ENCODE assay signal across 10 cellular contexts in genomic region chr2:60353406-60353800, GRCh38.
A peak's percentile ranks its signal among the peaks of the same experiment; 100 is the strongest.
DNase-seq lines count a peak whose midpoint lies in the region; ATAC-seq and TF ChIP-seq lines count a peak whose summit lies in the region.
"Had no signal": no experiment of that assay in that cellular context is flagged by ENCODE, and none has a peak within 500 bp of the region (broad histone marks: within the 10 kb centered on the region; RNA-seq: fewer than 3 reads in every experiment).

No MANE protein-coding gene starts in this region.

- H3K36me3 ChIP-seq in cardiac muscle cell: no peaks in the 10 kb centered on the region
- H3K36me3 ChIP-seq in left ventricle myocardium inferior: no peaks in the 10 kb centered on the region
- no peaks in the 10 kb centered on the region for H3K36me3 ChIP-seq in Peyer's patch
- no peaks in the 10 kb centered on the region for H3K36me3 ChIP-seq in vagina

- DNase-seq in cardiac muscle cell (ENCODE audit: low read depth in 1 of 2, low spot score in 1 of 2): peak in 1 of 2 donors; percentile 45
- DNase-seq in left ventricle myocardium inferior: no peak
- peak in 1 of 3 donors; percentile 37 for DNase-seq in Peyer's patch
- peak; percentile 19 to 27 for DNase-seq in vagina (ENCODE audit: extremely low spot score in 2 of 2)
- DNase-seq in glomerular visceral epithelial cell (ENCODE audit: extremely low spot score): no peak
- DNase-seq in activated T-cell treated with anti-CD3 and anti-CD28 coated beads, Interleukin-2, amount 50 U/mL, for 1 hour: no peak
- DNase-seq in foreskin fibroblast: no peak
- DNase-seq: NCI-H748 treated with DMSO at 0.1 percent for 48 hours had no signal

- H3K27ac ChIP-seq in cardiac muscle cell: peak overlapping the region; percentile 65
- H3K27ac ChIP-seq in left ventricle myocardium inferior (replicated peaks): no peak overlapping the region
- peak overlapping the region in 3 of 4 donors; percentile 39 to 84 (median 80) for H3K27ac ChIP-seq in Peyer's patch
- H3K27ac ChIP-seq in vagina: no peak overlapping the region

- peak; percentile 11 for ATAC-seq in HG02852 (IDR thresholded peaks at IDR 0.05; ENCODE audit: unreplicated experiment)
- ATAC-seq: left lobe of liver had no signal

- TF ChIP-seq CTCF in cardiac muscle cell (IDR thresholded peaks at IDR 0.05; ENCODE audit: low read depth, low read length) (no peak), left ventricle myocardium inferior (IDR thresholded peaks at IDR 0.05; ENCODE audit: borderline replicate concordance) (no peak), Peyer's patch (IDR thresholded peaks at IDR 0.05) (no peak), vagina (IDR thresholded peaks at IDR 0.05) (no peak), foreskin fibroblast (IDR thresholded peaks at IDR 0.05; ENCODE audit: low read depth, low read length) (no peak)

- peaks cover 10% of the 10 kb centered on the region for H3K4me1 ChIP-seq in cardiac muscle cell (ENCODE audit: low read depth)
- no peaks in the 10 kb centered on the region for H3K4me1 ChIP-seq in left ventricle myocardium inferior
- H3K4me1 ChIP-seq in Peyer's patch: peaks cover 0 to 12% (median 5%) of the 10 kb centered on the region in 4 donors
- H3K4me1 ChIP-seq in vagina: peaks cover 6% of the 10 kb centered on the region

- no peaks in the 10 kb centered on the region for H3K27me3 ChIP-seq in cardiac muscle cell
- H3K27me3 ChIP-seq in left ventricle myocardium inferior (ENCODE audit: low read depth): no peaks in the 10 kb centered on the region
- no peaks in the 10 kb centered on the region for H3K27me3 ChIP-seq in Peyer's patch
- H3K27me3 ChIP-seq in vagina: no peaks in the 10 kb centered on the region

- intact Hi-C loops in left ventricle myocardium inferior (cut with micrococcal nuclease) (no loop called here), vagina (cut with DNase I) (no loop called here)

- TF ChIP-seq POLR2A in Peyer's patch (IDR thresholded peaks at IDR 0.05) (no peak), vagina (IDR thresholded peaks at IDR 0.05) (no peak)

- H3K9me3 ChIP-seq in cardiac muscle cell (ENCODE audit: low read depth) (no peaks in the 10 kb centered on the region), left ventricle myocardium inferior (replicated peaks) (no peaks in the 10 kb centered on the region), Peyer's patch (no peaks in the 10 kb centered on the region), vagina (no peaks in the 10 kb centered on the region)

- no peak overlapping the region for H3K4me3 ChIP-seq in cardiac muscle cell
- H3K4me3 ChIP-seq in left ventricle myocardium inferior: no peak overlapping the region
- no peak overlapping the region for H3K4me3 ChIP-seq in Peyer's patch
- H3K4me3 ChIP-seq in vagina: no peak overlapping the region
- H3K4me3 ChIP-seq in foreskin fibroblast (ENCODE audit: low read depth in 1 of 2, low read length in 2 of 2): no peak overlapping the region

Comparison
In these comparisons a context has a peak if more than half of its experiments do, and no peak if none do; other contexts are left out.
1. H3K27ac ChIP-seq: peak in cardiac muscle cell (single experiment) and Peyer's patch (3 of 4); none in left ventricle myocardium inferior (single experiment) and vagina (single experiment).
2. DNase-seq: peak in vagina (2 of 2); none in left ventricle myocardium inferior (single experiment), glomerular visceral epithelial cell (single experiment), activated T-cell treated with anti-CD3 and anti-CD28 coated beads, Interleukin-2, amount 50 U/mL, for 1 hour (single experiment) and foreskin fibroblast (0 of 2).